27 cellular contexts compared by ENCODE assay signal in the genomic region with DNA sequence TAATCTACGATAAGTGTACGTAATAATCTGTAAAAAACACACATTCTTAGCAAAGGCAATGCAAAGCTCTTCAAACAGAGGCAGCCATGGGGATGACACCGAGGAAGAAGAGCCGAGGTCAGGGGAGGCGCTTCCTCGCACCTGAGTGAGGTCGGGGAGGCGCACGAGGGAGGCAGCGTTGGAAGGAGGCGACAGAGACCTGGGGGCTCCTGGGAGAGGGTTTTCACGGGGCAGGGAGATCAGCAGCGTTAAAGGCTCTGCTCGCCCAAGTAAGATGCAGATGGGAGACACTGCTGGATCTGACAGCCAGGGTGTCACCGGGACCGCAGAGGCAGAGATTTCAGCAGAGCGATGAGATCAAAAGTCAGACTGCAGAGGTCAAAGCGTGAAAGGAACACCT.
DNase-seq lines count a peak whose midpoint lies in the region; ATAC-seq, FAIRE-seq and TF ChIP-seq lines count a peak whose summit lies in the region.
"Had no signal": no experiment of that assay in that cellular context is flagged by ENCODE, and none has a peak within 500 bp of the region (broad histone marks: within the 10 kb centered on the region; RNA-seq: fewer than 3 reads in every experiment).

No MANE protein-coding gene starts in this region.

- H3K23me2 ChIP-seq in H9 (ENCODE audit: insufficient read length, low read depth, low read length, poor library complexity, severe bottlenecking): no peaks in the 10 kb centered on the region

- H3K27me3 ChIP-seq in H9 (ENCODE audit: insufficient read depth, low read length) (no peaks in the 10 kb centered on the region), GM12878 (replicated peaks in 1 of 2; ENCODE audit: control insufficient read depth in 2 of 2, insufficient read depth in 2 of 2, low read length in 1 of 2) (no peaks in the 10 kb centered on the region), iPS-20b (ENCODE audit: insufficient read depth, low read length) (0 out of 2 replicates have a peak, but pooled peaks cover 4% of the 10 kb centered on the region), tibial nerve (no peaks in the 10 kb centered on the region)
- H3K27me3 ChIP-seq: BLaER1 treated with 17β-estradiol and CSF1 and Interleukin-3, amounts not matched to agents 10 nM and 100 nM; Peyer's patch had no signal

- TF ChIP-seq EP300 in GM12878 (IDR thresholded peaks at IDR 0.05; ENCODE audit: borderline replicate concordance in 1 of 2, control insufficient read depth in 1 of 2, low read depth in 2 of 2, low read length in 2 of 2): no peak
- no peak for TF ChIP-seq EP300 in tibial nerve (IDR thresholded peaks at IDR 0.05)

- no peak overlapping the region for H3K18ac ChIP-seq in H9 (ENCODE audit: insufficient read length, low read depth, low read length)

- no peak overlapping the region; the same call in 1 of the 2 replicates for H3K14ac ChIP-seq in H9 (ENCODE audit: insufficient read depth, low read length)

- no peak overlapping the region for H4K8ac ChIP-seq in H9 (replicated peaks; ENCODE audit: insufficient read length, low read depth, low read length)

- H3K79me1 ChIP-seq in H9 (ENCODE audit: insufficient read depth, low read depth, low read length, poor library complexity, severe bottlenecking): no peaks in the 10 kb centered on the region

- no peak overlapping the region for H3K9ac ChIP-seq in H9 (ENCODE audit: extremely low read depth, insufficient read length, low read length)
- no peak overlapping the region for H3K9ac ChIP-seq in GM12878 (ENCODE audit: control insufficient read depth, insufficient read depth, low read length)
- no peak overlapping the region for H3K9ac ChIP-seq in iPS-20b (ENCODE audit: low read depth, low read length)
- H3K9ac ChIP-seq: BLaER1 treated with 17β-estradiol and CSF1 and Interleukin-3, amounts not matched to agents 10 nM and 100 nM; GM23248; SK-N-SH had no signal

- no peak overlapping the region for H4K5ac ChIP-seq in H9 (ENCODE audit: insufficient read length, low read depth, low read length)

- no peak overlapping the region for H3K4ac ChIP-seq in H9 (ENCODE audit: low read depth, low read length)

- in situ Hi-C loops in GM12878 (cut with MboI): no loop called here

- no TSS peak for BruUV-seq in GM12878 (replicated peaks; lab: Mats Ljungman, UMichigan)

- no peaks in the 10 kb centered on the region for H4K20me1 ChIP-seq in H9 (ENCODE audit: control insufficient read depth, insufficient read depth, insufficient read length)
- H4K20me1 ChIP-seq in GM12878 (ENCODE audit: control insufficient read depth, insufficient read depth): no peaks in the 10 kb centered on the region
- H4K20me1 ChIP-seq: BLaER1 treated with 17β-estradiol and CSF1 and Interleukin-3, amounts not matched to agents 10 nM and 100 nM had no signal

- H3K9me3 Mint-ChIP-seq in H9: no peaks in the 10 kb centered on the region
- H3K9me3 Mint-ChIP-seq in nephron progenitor cell: peaks cover 8% of the 10 kb centered on the region
- H3K9me3 Mint-ChIP-seq in stimulated activated effector memory CD8-positive, alpha-beta T cell treated with anti-CD3 and anti-CD28 coated beads, Interleukin-12 subunit alpha, Interleukin-12 subunit beta, amount 100 ng/mL, for 72 hours: peaks cover 33% of the 10 kb centered on the region
- H3K9me3 Mint-ChIP-seq: CD4-positive, alpha-beta T cell had no signal

- CTCF ChIA-PET in GM12878 (lab: Yijun Ruan, JAX): no interaction called here

- H3K79me2 ChIP-seq in H9 (ENCODE audit: insufficient read depth, low read length) (no peaks in the 10 kb centered on the region), GM12878 (ENCODE audit: control insufficient read depth, insufficient read depth, low read length) (no peaks in the 10 kb centered on the region)

- H3K4me3 Mint-ChIP-seq in H9: peak overlapping the region; percentile 43 to 54; a peak in 4 of 5 replicates
- H3K4me3 Mint-ChIP-seq in nephron progenitor cell: peak overlapping the region; percentile 48
- H3K4me3 Mint-ChIP-seq in stimulated activated effector memory CD8-positive, alpha-beta T cell treated with anti-CD3 and anti-CD28 coated beads, Interleukin-12 subunit alpha, Interleukin-12 subunit beta, amount 100 ng/mL, for 72 hours: no peak overlapping the region
- H3K4me3 Mint-ChIP-seq: CD4-positive, alpha-beta T cell had no signal

- no peak overlapping the region for H2BK15ac ChIP-seq in H9 (ENCODE audit: low read depth, low read length)

- peak overlapping the region; percentile 38 for H3K4me2 ChIP-seq in H9 (ENCODE audit: insufficient read depth, insufficient read length, low read length)
- H3K4me2 ChIP-seq in GM12878 (ENCODE audit: control insufficient read depth, insufficient read depth): peak overlapping the region; percentile 50
- H3K4me2 ChIP-seq: A549, SK-N-SH had no signal

- no peak overlapping the region for H3K4me3 ChIP-seq in GM12878
- peak overlapping the region; percentile 33; the same call in 1 of the 2 replicates for H3K4me3 ChIP-seq in iPS-20b (ENCODE audit: low read length)
- no peak overlapping the region for H3K4me3 ChIP-seq in tibial nerve
- H3K4me3 ChIP-seq: A549; BLaER1 treated with 17β-estradiol and CSF1 and Interleukin-3, amounts not matched to agents 10 nM and 100 nM; GM23248; Peyer's patch had no signal

- POLR2A ChIA-PET in GM12878 (lab: Charles Lee): no interaction called here

- H2BK5ac ChIP-seq in H9 (ENCODE audit: insufficient read length, low read length): no peak overlapping the region

- SMC1A ChIA-PET in GM12878 (lab: Charles Lee; ENCODE audit: uncharacterized antibody, unreplicated experiment): no interaction called here

- H3K27ac Mint-ChIP-seq in H9 (no peak overlapping the region; a peak in 1 of 7 replicates), nephron progenitor cell (no peak overlapping the region)
- no peak overlapping the region for H3K27ac Mint-ChIP-seq in stimulated activated effector memory CD8-positive, alpha-beta T cell treated with anti-CD3 and anti-CD28 coated beads, Interleukin-12 subunit alpha, Interleukin-12 subunit beta, amount 100 ng/mL, for 72 hours
- H3K27ac Mint-ChIP-seq: CD4-positive, alpha-beta T cell had no signal

- no peak overlapping the region for H3T11ph ChIP-seq in H9 (ENCODE audit: low read length)

- TF ChIP-seq POLR2A in GM12878 (IDR thresholded peaks at IDR 0.05; ENCODE audit: low read depth, low read length) (no peak), tibial nerve (IDR thresholded peaks at IDR 0.05) (no peak)

- H3K36me3 Mint-ChIP-seq in H9 (ENCODE audit: insufficient read depth in 1 of 3, low read depth in 3 of 3) (no peaks in the 10 kb centered on the region), nephron progenitor cell (ENCODE audit: low read depth) (no peaks in the 10 kb centered on the region)
- no peaks in the 10 kb centered on the region for H3K36me3 Mint-ChIP-seq in stimulated activated effector memory CD8-positive, alpha-beta T cell treated with anti-CD3 and anti-CD28 coated beads, Interleukin-12 subunit alpha, Interleukin-12 subunit beta, amount 100 ng/mL, for 72 hours

- H3K9me3 ChIP-seq in H9 (ENCODE audit: control insufficient read depth, low read depth, low read length) (no peaks in the 10 kb centered on the region), GM12878 (replicated peaks; ENCODE audit: control insufficient read depth, insufficient read depth, low read length) (no peaks in the 10 kb centered on the region; the same call in 2 of the 3 replicates), iPS-20b (ENCODE audit: insufficient read depth, low read depth, low read length) (no peaks in the 10 kb centered on the region), tibial nerve (no peaks in the 10 kb centered on the region)
- H3K9me3 ChIP-seq: A549, Peyer's patch, SK-N-SH had no signal

- RAD21 ChIA-PET in GM12878 (lab: Charles Lee; ENCODE audit: unreplicated experiment): no interaction called here

- no peak overlapping the region for H2BK120ac ChIP-seq in H9 (ENCODE audit: low read depth, low read length, poor library complexity, severe bottlenecking)

- intact Hi-C loops in GM12878 (cut with micrococcal nuclease; ENCODE audit: unreplicated experiment): no loop called here

- H3K56ac ChIP-seq in H9 (ENCODE audit: insufficient read length, low read depth, low read length): no peak overlapping the region

- H4K91ac ChIP-seq in H9 (ENCODE audit: insufficient read length, low read depth, low read length): no peak overlapping the region

- H2AFZ ChIP-seq in H9 (ENCODE audit: low read length) (no peak overlapping the region), GM12878 (ENCODE audit: control insufficient read depth, low read depth, low read length) (no peak overlapping the region)
- H2AFZ ChIP-seq: GM23248 had no signal

- DNase-seq in H9: peak; percentile 31
- DNase-seq in GM12878 (ENCODE audit: low read depth, low spot score): no peak
- DNase-seq in nephron progenitor cell: no peak
- no peak for DNase-seq in putamen (ENCODE audit: low spot score)
- DNase-seq in globus pallidus (ENCODE audit: low spot score): no peak
- no peak for DNase-seq in stimulated activated effector memory CD8-positive, alpha-beta T cell treated with anti-CD3 and anti-CD28 coated beads, Interleukin-12 subunit alpha, Interleukin-12 subunit beta, amount 100 ng/mL, for 72 hours (ENCODE audit: low spot score in 2 of 2)
- DNase-seq in tibial nerve (ENCODE audit: low spot score in 2 of 2): no peak
- DNase-seq: AML-193; CD4-positive, alpha-beta T cell; GM23248; NCI-H1092 treated with DMSO at 0.1 percent for 48 hours; NCI-H1436; NCI-H187; NCI-H2081 treated with DMSO at 0.1 percent for 48 hours; NCI-H2171; NCI-H226; NCI-H510A; NCI-H69; Peyer's patch; SK-N-SH had no signal

- H3K23ac ChIP-seq in H9 (ENCODE audit: insufficient read length, low read depth, low read length): no peak overlapping the region

- H3K27me3 Mint-ChIP-seq in H9 (ENCODE audit: low read depth) (peaks cover 18% of the 10 kb centered on the region), nephron progenitor cell (ENCODE audit: low read depth, poor library complexity) (peaks cover 29% of the 10 kb centered on the region)

- H3K4me1 ChIP-seq in H9 (ENCODE audit: insufficient read depth, low read length) (no peaks in the 10 kb centered on the region), GM12878 (ENCODE audit: control insufficient read depth, insufficient read depth, low read length) (peaks cover 16% of the 10 kb centered on the region), iPS-20b (ENCODE audit: insufficient read depth, low read length) (no peaks in the 10 kb centered on the region), tibial nerve (no peaks in the 10 kb centered on the region)
- H3K4me1 ChIP-seq: A549, Peyer's patch had no signal

- no peak for TF ChIP-seq RAD21 in GM12878 (IDR thresholded peaks at IDR 0.05; ENCODE audit: insufficient read depth, low read depth, low read length)

- no peak for ATAC-seq in GM12878
- no peak for ATAC-seq in stimulated activated effector memory CD8-positive, alpha-beta T cell treated with anti-CD3 and anti-CD28 coated beads, Interleukin-12 subunit alpha, Interleukin-12 subunit beta, amount 100 ng/mL, for 72 hours
- ATAC-seq: A549, HCT116, HepG2 had no signal

- TF ChIP-seq CTCF in H9 (conservative IDR thresholded peaks at IDR 0.05) (no peak), GM12878 (IDR thresholded peaks at IDR 0.05 in 2 of 3, conservative IDR thresholded peaks at IDR 0.05 in 1 of 3; ENCODE audit: control insufficient read depth in 2 of 3, extremely low read depth in 1 of 3, insufficient read depth in 1 of 3, low read depth in 3 of 3, low read length in 3 of 3) (no peak), nephron progenitor cell (IDR thresholded peaks at IDR 0.05) (no peak), tibial nerve (IDR thresholded peaks at IDR 0.05) (no peak)

- H2BK12ac ChIP-seq in H9 (ENCODE audit: insufficient read length, low read depth, low read length): no peak overlapping the region

- H3K4me1 Mint-ChIP-seq in H9: peaks cover 12 to 14% of the 10 kb centered on the region in 2 experiments
- H3K4me1 Mint-ChIP-seq in nephron progenitor cell: peaks cover 33% of the 10 kb centered on the region
- H3K4me1 Mint-ChIP-seq in stimulated activated effector memory CD8-positive, alpha-beta T cell treated with anti-CD3 and anti-CD28 coated beads, Interleukin-12 subunit alpha, Interleukin-12 subunit beta, amount 100 ng/mL, for 72 hours: no peaks in the 10 kb centered on the region

- no peak overlapping the region for H2BK20ac ChIP-seq in H9 (ENCODE audit: low read depth, low read length, poor library complexity, severe bottlenecking)

- no peak for FAIRE-seq in GM12878 (lab: Jason Lieb, UNC)
- FAIRE-seq: A549, D721Med, HepG2 had no signal

- no CpG with 5 or more reads among the region's 18 CpGs for WGBS in H9 (ENCODE audit: extremely low coverage, insufficient read length, low lambda C conversion rate)
- 89% methylated on average over 18 of the region's 18 CpGs for WGBS in GM12878 (ENCODE audit: insufficient coverage, insufficient replicate concordance, low lambda C conversion rate, missing lambda C conversion rate)
- 71 to 73% methylated on average over 18 of the region's 18 CpGs for WGBS in tibial nerve, 2 donors

- H3K36me3 ChIP-seq in GM12878 (ENCODE audit: control insufficient read depth in 2 of 2, insufficient read depth in 2 of 2, low read length in 1 of 2): no peaks in the 10 kb centered on the region
- no peaks in the 10 kb centered on the region for H3K36me3 ChIP-seq in iPS-20b (ENCODE audit: insufficient read depth, low read depth, low read length)
- no peaks in the 10 kb centered on the region for H3K36me3 ChIP-seq in tibial nerve
- H3K36me3 ChIP-seq: Peyer's patch had no signal

- no peak overlapping the region for H2AK5ac ChIP-seq in H9 (ENCODE audit: insufficient read length, low read length)

- no peak overlapping the region for H3K27ac ChIP-seq in H9 (ENCODE audit: insufficient read length, low read depth, low read length)
- no peak overlapping the region for H3K27ac ChIP-seq in GM12878 (ENCODE audit: control insufficient read depth, insufficient read depth)
- no peak overlapping the region for H3K27ac ChIP-seq in iPS-20b (ENCODE audit: low read length)
- no peak overlapping the region for H3K27ac ChIP-seq in tibial nerve
- H3K27ac ChIP-seq: A549; BLaER1 treated with 17β-estradiol and CSF1 and Interleukin-3, amounts not matched to agents 10 nM and 100 nM; GM23248; HL-60; Peyer's patch had no signal
